In the genomic region with DNA sequence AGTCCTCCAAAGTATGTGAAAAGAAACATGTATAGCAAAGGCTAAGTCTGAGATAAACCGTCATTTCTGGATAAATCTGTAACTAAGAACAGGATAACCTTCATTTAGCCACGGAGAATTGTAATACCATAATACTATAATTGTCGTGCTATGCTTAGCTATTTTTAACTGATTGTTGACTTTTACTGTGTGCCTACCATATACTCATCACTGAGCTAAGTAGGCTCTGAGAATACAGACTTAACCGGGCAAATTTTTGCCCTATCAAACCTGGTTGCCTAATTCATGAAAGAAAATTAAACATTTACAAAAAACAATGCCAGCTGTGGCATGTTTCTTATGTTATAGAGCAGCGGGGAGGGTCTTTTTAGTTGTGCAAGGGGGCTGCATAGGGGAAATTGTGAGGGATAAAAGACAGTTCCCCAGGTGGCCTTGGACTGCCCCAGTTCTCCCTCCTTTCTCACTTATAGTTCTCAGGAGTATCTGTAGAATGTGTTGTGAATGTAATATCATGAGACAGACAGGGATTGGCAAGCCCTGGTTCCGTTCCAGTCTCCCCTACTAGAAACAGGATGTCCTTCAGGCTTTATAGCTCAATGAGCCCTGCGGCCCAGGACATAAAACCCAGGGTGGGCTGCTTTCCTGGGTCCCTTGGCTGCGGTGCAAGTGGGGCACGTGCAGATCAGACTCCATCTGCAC, we compare ENCODE assay signal across 17 cellular contexts.
DNase-seq lines count a peak whose midpoint lies in the region; ATAC-seq and TF ChIP-seq lines count a peak whose summit lies in the region.
"Had no signal": no experiment of that assay in that cellular context is flagged by ENCODE, and none has a peak within 500 bp of the region (broad histone marks: within the 10 kb centered on the region; RNA-seq: fewer than 3 reads in every experiment).

No MANE protein-coding gene starts in this region.

- H3K4me1 ChIP-seq in ascending aorta, result peaks cover 3 to 13% of the 10 kb centered on the region in 2 donors
- H3K4me1 ChIP-seq in left lung, result no peaks in the 10 kb centered on the region
- peaks cover 10 to 23% of the 10 kb centered on the region in 2 donors for H3K4me1 ChIP-seq in thoracic aorta (ENCODE audit: control insufficient read depth in 1 of 2, low read depth in 2 of 2)
- peaks cover 8% of the 10 kb centered on the region for H3K4me1 ChIP-seq in BE2C
- H3K4me1 ChIP-seq in GM23248 (ENCODE audit: insufficient read depth), result peaks cover 23% of the 10 kb centered on the region

- H3F3A ChIP-seq in GM23248 (ENCODE audit: insufficient read depth), result peaks cover 16% of the 10 kb centered on the region

- H3K4me2 ChIP-seq in GM23248 (ENCODE audit: unreplicated experiment), result no peak overlapping the region

- no peaks in the 10 kb centered on the region for H3K36me3 ChIP-seq in ascending aorta
- no peaks in the 10 kb centered on the region for H3K36me3 ChIP-seq in left lung
- no peaks in the 10 kb centered on the region for H3K36me3 ChIP-seq in thoracic aorta
- no peaks in the 10 kb centered on the region for H3K36me3 ChIP-seq in BE2C
- H3K36me3 ChIP-seq in GM23248 (ENCODE audit: low read depth), result no peaks in the 10 kb centered on the region

- no peak overlapping the region for H3K9ac ChIP-seq in GM23248

- peak; percentile 57 for DNase-seq in G401 (ENCODE audit: low spot score)
- no peak for DNase-seq in ascending aorta (ENCODE audit: low spot score in 2 of 2)
- DNase-seq in left lung, result peak in 1 of 2 donors; percentile 27
- DNase-seq in thoracic aorta (ENCODE audit: low spot score), result no peak
- no peak for DNase-seq in BE2C
- DNase-seq in GM23248, result no peak
- DNase-seq in mesenteric fat pad (ENCODE audit: low spot score), result no peak
- DNase-seq: CD8-positive, alpha-beta T cell; DMS79 treated with DMSO at 0.1 percent for 48 hours; IMR-90; Karpas-422; MM.1S; NCI-H1105; NCI-H187 treated with DMSO at 0.1 percent for 48 hours; NCI-H345; NCI-H748 treated with DMSO at 0.1 percent for 48 hours had no signal

- no peaks in the 10 kb centered on the region for H3K9me2 ChIP-seq in GM23248 (ENCODE audit: insufficient read depth)

- H4K20me1 ChIP-seq in GM23248 (ENCODE audit: insufficient read depth), result no peaks in the 10 kb centered on the region

- H3K79me2 ChIP-seq in GM23248 (ENCODE audit: insufficient read depth), result no peaks in the 10 kb centered on the region

- no peak overlapping the region for H2AFZ ChIP-seq in GM23248

- intact Hi-C loops in ascending aorta (cut with DNase I) (loop anchor here (5.0 kb wide), 2 partner anchors 49 to 319 kb away; partner anchors contain the start of gene GBE1), left lung (cut with DNase I) (no loop called here)

- no peaks in the 10 kb centered on the region for H3K27me3 ChIP-seq in ascending aorta
- no peaks in the 10 kb centered on the region for H3K27me3 ChIP-seq in left lung
- no peaks in the 10 kb centered on the region for H3K27me3 ChIP-seq in thoracic aorta (replicated peaks; ENCODE audit: insufficient read depth)
- H3K27me3 ChIP-seq in BE2C, result no peaks in the 10 kb centered on the region
- H3K27me3 ChIP-seq in GM23248 (replicated peaks; ENCODE audit: insufficient read depth), result no peaks in the 10 kb centered on the region

- TF ChIP-seq CTCF in ascending aorta (IDR thresholded peaks at IDR 0.05), result no peak
- TF ChIP-seq CTCF in left lung (IDR thresholded peaks at IDR 0.05), result no peak
- TF ChIP-seq CTCF in thoracic aorta (IDR thresholded peaks at IDR 0.05), result no peak
- TF ChIP-seq CTCF in BE2C (IDR thresholded peaks at IDR 0.05; ENCODE audit: low read depth, low read length), result no peak

- ATAC-seq in left lung (peak; percentile 78), thoracic aorta (ENCODE audit: insufficient number of reproducible peaks, low FRiP score, low read depth) (no peak)
- ATAC-seq: CD8-positive, alpha-beta T cell; HCT116 had no signal

- in situ Hi-C loops in G401 (cut with HindIII; ENCODE audit: low sequenced_read_pairs), result no loop called here
- in situ Hi-C loops in GM23248 (cut with MboI), result no loop called here

- no peaks in the 10 kb centered on the region for H3K9me3 ChIP-seq in ascending aorta
- H3K9me3 ChIP-seq in left lung, result no peaks in the 10 kb centered on the region
- no peaks in the 10 kb centered on the region for H3K9me3 ChIP-seq in thoracic aorta
- no peaks in the 10 kb centered on the region for H3K9me3 ChIP-seq in BE2C
- no peaks in the 10 kb centered on the region for H3K9me3 ChIP-seq in GM23248 (ENCODE audit: low read depth)

- H3K4me3 ChIP-seq in ascending aorta (no peak overlapping the region), left lung (no peak overlapping the region), thoracic aorta (no peak overlapping the region), BE2C (ENCODE audit: low read depth, low read length) (no peak overlapping the region), GM23248 (no peak overlapping the region)

- H3K27ac ChIP-seq in ascending aorta (peak overlapping the region; percentile 67 to 77), left lung (no peak overlapping the region), thoracic aorta (peak overlapping the region; percentile 52 to 78), GM23248 (no peak overlapping the region)

- WGBS in GM23248 (ENCODE audit: low coverage in 1 of 2, low lambda C conversion rate in 2 of 2, missing lambda C conversion rate in 2 of 2), 2 experiments, result 90 to 96% methylated on average over 9 of the region's 9 CpGs

Comparison
In these comparisons a context has a peak if more than half of its experiments do, and no peak if none do; other contexts are left out.
1. H3K27ac ChIP-seq: peak in ascending aorta (2 of 2) and thoracic aorta (2 of 2); none in left lung (0 of 2) and GM23248 (single experiment).